In genomic region chr2:45595724-45596435, GRCh38 we compare ENCODE assay signal across 13 cellular contexts. TPM values are rescaled to one million over a fixed set of nuclear protein-coding genes. Genes with fewer than 3 reads are reported as not detected.
A peak's percentile ranks its signal among the peaks of the same experiment; 100 is the strongest.
DNase-seq lines count a peak whose midpoint lies in the region; ATAC-seq and TF ChIP-seq lines count a peak whose summit lies in the region.
"Had no signal": no experiment of that assay in that cellular context is flagged by ENCODE, and none has a peak within 500 bp of the region (broad histone marks: within the 10 kb centered on the region; RNA-seq: fewer than 3 reads in every experiment).

No MANE protein-coding gene starts in this region.

- TF ChIP-seq CTCF in CD8-positive, alpha-beta T cell (IDR thresholded peaks at IDR 0.05) = no peak
- no peak for TF ChIP-seq CTCF in RWPE2 (IDR thresholded peaks at IDR 0.05; ENCODE audit: poor library complexity, severe bottlenecking)
- no peak for TF ChIP-seq CTCF in fibroblast of pulmonary artery (IDR thresholded peaks at IDR 0.05; ENCODE audit: low read length, missing control alignments)
- no peak for TF ChIP-seq CTCF in esophagus squamous epithelium (IDR thresholded peaks at IDR 0.05)

- peak overlapping the region; percentile 19 for H3K27ac Mint-ChIP-seq in CD8-positive, alpha-beta T cell
- H3K27ac Mint-ChIP-seq: activated naive CD8-positive, alpha-beta T cell had no signal

- no peaks in the 10 kb centered on the region for H3K27me3 Mint-ChIP-seq in CD8-positive, alpha-beta T cell (ENCODE audit: low read depth)
- H3K27me3 Mint-ChIP-seq: activated naive CD8-positive, alpha-beta T cell had no signal

- H3K9me3 Mint-ChIP-seq in CD8-positive, alpha-beta T cell = no peaks in the 10 kb centered on the region

- peaks cover 8% of the 10 kb centered on the region for H3K4me1 Mint-ChIP-seq in CD8-positive, alpha-beta T cell (ENCODE audit: low read depth)

- POLR2A ChIA-PET in CD8-positive, alpha-beta T cell (lab: Charles Lee) = no interaction called here

- H3K36me3 ChIP-seq in CD8-positive, alpha-beta T cell (ENCODE audit: insufficient read depth, low read length) = peaks cover 19% of the 10 kb centered on the region
- peaks cover 73% of the 10 kb centered on the region for H3K36me3 ChIP-seq in RWPE2 (ENCODE audit: low read depth)
- peaks cover 3 to 55% (median 9%) of the 10 kb centered on the region in 3 donors for H3K36me3 ChIP-seq in esophagus squamous epithelium

- DNase-seq in CD8-positive, alpha-beta T cell = no peak
- DNase-seq in RWPE2 (ENCODE audit: low spot score) = no peak
- DNase-seq in fibroblast of pulmonary artery (ENCODE audit: low read depth) = peak; percentile 62
- peak; percentile 34 for DNase-seq in pons (ENCODE audit: low spot score)
- DNase-seq in esophagus squamous epithelium (lab: John Stamatoyannopoulos, UW) = no peak
- DNase-seq in activated CD4-positive, alpha-beta T cell treated with anti-CD3 and anti-CD28 coated beads for 1 hour = no peak
- DNase-seq: COR-L47, SW 1271 had no signal

- no peak overlapping the region for H3K4me3 Mint-ChIP-seq in CD8-positive, alpha-beta T cell
- H3K4me3 Mint-ChIP-seq: activated naive CD8-positive, alpha-beta T cell had no signal

- WGBS in esophagus squamous epithelium, 2 donors = 60 to 67% methylated on average over 4 of the region's 4 CpGs

- no peak for TF ChIP-seq POLR2A in esophagus squamous epithelium (IDR thresholded peaks at IDR 0.05)

- intact Hi-C loops in CD8-positive, alpha-beta T cell (cut with DNase I, micrococcal nuclease) = no loop called here
- intact Hi-C loops in esophagus squamous epithelium (cut with DNase I) = no loop called here

- H3K36me3 Mint-ChIP-seq in CD8-positive, alpha-beta T cell = peaks cover 82% of the 10 kb centered on the region

- no peak overlapping the region for H3K27ac ChIP-seq in CD8-positive, alpha-beta T cell (ENCODE audit: low read depth, low read length)
- H3K27ac ChIP-seq in RWPE2 (ENCODE audit: poor library complexity, severe bottlenecking) (peak overlapping the region; percentile 65), esophagus squamous epithelium (peak overlapping the region in 1 of 4 donors; percentile 25)
- H3K27ac ChIP-seq: psoas muscle had no signal

- no peaks in the 10 kb centered on the region for H3K9me3 ChIP-seq in CD8-positive, alpha-beta T cell (ENCODE audit: low read length)
- H3K9me3 ChIP-seq in RWPE2 (ENCODE audit: severe bottlenecking) = no peaks in the 10 kb centered on the region
- H3K9me3 ChIP-seq in esophagus squamous epithelium = no peaks in the 10 kb centered on the region
- H3K9me3 ChIP-seq: psoas muscle had no signal

- no peaks in the 10 kb centered on the region for H3K27me3 ChIP-seq in CD8-positive, alpha-beta T cell (ENCODE audit: insufficient read depth, low read length)
- H3K27me3 ChIP-seq in RWPE2 (ENCODE audit: insufficient read depth, poor library complexity, severe bottlenecking) (no peaks in the 10 kb centered on the region), esophagus squamous epithelium (no peaks in the 10 kb centered on the region)

- ATAC-seq in CD8-positive, alpha-beta T cell = no peak
- peak; percentile 80 for ATAC-seq in RWPE2 (ENCODE audit: low read depth)
- no peak for ATAC-seq in HG02870 (IDR thresholded peaks at IDR 0.05; ENCODE audit: unreplicated experiment)
- ATAC-seq in HG03342 (IDR thresholded peaks at IDR 0.05; ENCODE audit: unreplicated experiment) = no peak
- ATAC-seq: left colon, psoas muscle had no signal

- H3K4me1 ChIP-seq in CD8-positive, alpha-beta T cell (ENCODE audit: insufficient read depth, low read length) = no peaks in the 10 kb centered on the region
- H3K4me1 ChIP-seq in RWPE2 (ENCODE audit: insufficient read depth, poor library complexity, severe bottlenecking) = peaks cover 17% of the 10 kb centered on the region
- peaks cover 0 to 9% (median 0%) of the 10 kb centered on the region in 3 donors for H3K4me1 ChIP-seq in esophagus squamous epithelium

- CTCF ChIA-PET in CD8-positive, alpha-beta T cell (lab: Charles Lee) = interaction anchor here (1.1 kb wide), 2 partner anchors 8 to 11 kb away, joined by 3 to 4 read pairs; no protein-coding TSS in a partner anchor

- H3K4me3 ChIP-seq in CD8-positive, alpha-beta T cell (ENCODE audit: low read depth, low read length) = no peak overlapping the region
- H3K4me3 ChIP-seq in RWPE2 (ENCODE audit: severe bottlenecking) = no peak overlapping the region
- no peak overlapping the region for H3K4me3 ChIP-seq in fibroblast of pulmonary artery (replicated peaks; ENCODE audit: low read depth, low read length)
- no peak overlapping the region for H3K4me3 ChIP-seq in esophagus squamous epithelium
- H3K4me3 ChIP-seq: psoas muscle had no signal

RNA-seq across cellular contexts. Expression of gene SRBD1, which starts 15.2 kb away (rescaled TPM):
- 10 to 100 TPM; 11.1 to 11.6 TPM for total RNA-seq in CD8-positive, alpha-beta T cell
- total RNA-seq in esophagus squamous epithelium = 10 to 100 TPM in 3 of 4 donors, 1 to 10 TPM in 1; 5.0 to 21.6 (median 13.1) TPM

RNA-seq across cellular contexts. Expression of gene PRKCE, which starts 55.6 kb away (rescaled TPM):
- total RNA-seq in CD8-positive, alpha-beta T cell = 10 to 100 TPM; 21.0 to 26.7 TPM
- total RNA-seq in esophagus squamous epithelium = 10 to 100 TPM in 2 of 4 donors, 1 to 10 TPM in 2; 6.5 to 13.7 (median 9.9) TPM

Comparison
In these comparisons a context has a peak if more than half of its experiments do, and no peak if none do; other contexts are left out.
1. DNase-seq: peak in fibroblast of pulmonary artery (single experiment) and pons (single experiment); none in CD8-positive, alpha-beta T cell (0 of 7), RWPE2 (single experiment), esophagus squamous epithelium (single experiment) and activated CD4-positive, alpha-beta T cell treated with anti-CD3 and anti-CD28 coated beads for 1 hour (single experiment).